In the genomic region with DNA sequence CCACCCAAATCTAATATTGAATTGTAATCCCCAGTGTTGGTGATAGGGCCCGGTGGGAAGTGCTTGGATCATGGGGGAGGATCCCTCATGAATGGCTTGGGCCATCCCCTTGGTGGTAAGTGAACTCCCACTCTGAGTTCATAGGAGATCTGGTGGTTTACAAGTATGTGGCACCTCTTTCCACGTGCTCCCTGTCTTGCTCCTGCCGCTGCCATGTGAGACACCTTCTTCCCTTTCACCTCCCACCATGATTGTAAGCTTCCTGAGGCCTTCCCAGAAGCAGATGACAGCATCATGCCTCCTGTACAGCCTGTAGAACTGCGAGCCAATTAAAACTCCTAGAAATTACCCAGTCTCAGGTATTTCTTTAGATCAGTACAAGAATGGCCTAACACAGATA, we compare ENCODE assay signal across 1 cellular context.
TF ChIP-seq lines count a peak whose summit lies in the region.

No MANE protein-coding gene starts in this region.

TF ChIP-seq in HepG2, 621 proteins besides CTCF, POLR2A, EP300 and RAD21:
- TF ChIP-seq MAX (IDR thresholded peaks at IDR 0.05): no peak
- no peak for TF ChIP-seq SRSF9 (IDR thresholded peaks at IDR 0.05; ENCODE audit: borderline replicate concordance, insufficient read depth, low read depth, low read length, poor library complexity, severe bottlenecking)
- TF ChIP-seq PBX2 (CRISPR knock-in tag; IDR thresholded peaks at IDR 0.05): no peak
- TF ChIP-seq ZNF878 (CRISPR knock-in tag; IDR thresholded peaks at IDR 0.05): no peak
- TF ChIP-seq, protein P1, sequence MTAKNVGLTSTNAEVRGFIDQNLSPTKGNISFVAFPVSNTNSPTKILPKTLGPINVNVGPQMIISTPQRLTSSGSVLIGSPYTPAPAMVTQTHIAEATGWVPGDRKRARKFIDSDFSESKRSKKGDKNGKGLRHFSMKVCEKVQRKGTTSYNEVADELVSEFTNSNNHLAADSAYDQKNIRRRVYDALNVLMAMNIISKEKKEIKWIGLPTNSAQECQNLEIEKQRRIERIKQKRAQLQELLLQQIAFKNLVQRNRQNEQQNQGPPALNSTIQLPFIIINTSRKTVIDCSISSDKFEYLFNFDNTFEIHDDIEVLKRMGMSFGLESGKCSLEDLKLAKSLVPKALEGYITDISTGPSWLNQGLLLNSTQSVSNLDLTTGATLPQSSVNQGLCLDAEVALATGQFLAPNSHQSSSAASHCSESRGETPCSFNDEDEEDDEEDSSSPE (CRISPR knock-in tag; IDR thresholded peaks at IDR 0.05): no peak
- TF ChIP-seq, protein P2, sequence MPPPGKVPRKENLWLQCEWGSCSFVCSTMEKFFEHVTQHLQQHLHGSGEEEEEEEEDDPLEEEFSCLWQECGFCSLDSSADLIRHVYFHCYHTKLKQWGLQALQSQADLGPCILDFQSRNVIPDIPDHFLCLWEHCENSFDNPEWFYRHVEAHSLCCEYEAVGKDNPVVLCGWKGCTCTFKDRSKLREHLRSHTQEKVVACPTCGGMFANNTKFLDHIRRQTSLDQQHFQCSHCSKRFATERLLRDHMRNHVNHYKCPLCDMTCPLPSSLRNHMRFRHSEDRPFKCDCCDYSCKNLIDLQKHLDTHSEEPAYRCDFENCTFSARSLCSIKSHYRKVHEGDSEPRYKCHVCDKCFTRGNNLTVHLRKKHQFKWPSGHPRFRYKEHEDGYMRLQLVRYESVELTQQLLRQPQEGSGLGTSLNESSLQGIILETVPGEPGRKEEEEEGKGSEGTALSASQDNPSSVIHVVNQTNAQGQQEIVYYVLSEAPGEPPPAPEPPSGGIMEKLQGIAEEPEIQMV (CRISPR knock-in tag; IDR thresholded peaks at IDR 0.05; ENCODE audit: low read depth): no peak
- peak; percentile 93 for TF ChIP-seq MNT (IDR thresholded peaks at IDR 0.05)
- no peak for TF ChIP-seq PHF5A (CRISPR knock-in tag; IDR thresholded peaks at IDR 0.05; ENCODE audit: low read depth, unreplicated experiment)
TF ChIP-seq in HepG2: peak in this region for 1.
